ENCODE assay signal across 19 cellular contexts in the genomic region with DNA sequence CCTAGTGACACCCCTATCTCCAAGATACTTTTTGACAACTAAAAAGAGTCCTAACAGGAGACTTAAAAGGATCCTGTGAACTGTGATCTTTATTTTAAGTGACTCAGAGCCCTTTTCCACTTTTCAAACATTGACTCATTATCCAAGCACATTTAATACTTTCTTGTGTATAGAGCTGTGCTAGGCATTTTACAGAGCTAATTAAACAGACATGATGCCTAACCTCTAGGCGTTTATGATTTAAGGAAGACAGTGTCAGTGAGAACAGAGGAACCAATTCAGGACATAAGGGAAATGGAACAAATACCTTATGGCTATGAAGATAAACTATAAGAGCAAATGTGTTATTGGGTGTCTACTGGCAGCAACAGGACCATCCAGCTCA.
DNase-seq lines count a peak whose midpoint lies in the region; ATAC-seq and TF ChIP-seq lines count a peak whose summit lies in the region.
"Had no signal": no experiment of that assay in that cellular context is flagged by ENCODE, and none has a peak within 500 bp of the region (broad histone marks: within the 10 kb centered on the region; RNA-seq: fewer than 3 reads in every experiment).

No MANE protein-coding gene starts in this region.

- H3K4me3 ChIP-seq in GM23248: no peak overlapping the region
- H3K4me3 ChIP-seq in RWPE2 (ENCODE audit: severe bottlenecking): no peak overlapping the region
- H3K4me3 ChIP-seq: K562, SJSA1 had no signal

- peak; percentile 9 for DNase-seq in Caki2 (ENCODE audit: low read depth)
- DNase-seq in GM23248: peak; percentile 1
- no peak for DNase-seq in RWPE2 (ENCODE audit: low spot score)
- DNase-seq in foreskin keratinocyte: peak; percentile 18 to 37
- DNase-seq in SK-N-DZ (ENCODE audit: low spot score): no peak
- DNase-seq in activated CD4-positive, CD25-positive, alpha-beta regulatory T cell treated with anti-CD3 and anti-CD28 coated beads, Interleukin-2, amount 50 U/mL, for 72 hours: no peak
- DNase-seq: Caco-2; CD4-positive, alpha-beta T cell; GOT3; MV-4-11; NCI-H187; NCI-H2107; NCI-H2227 treated with DMSO at 0.1 percent for 48 hours; NCI-H524 had no signal

- H3K79me2 ChIP-seq in GM23248 (ENCODE audit: insufficient read depth): no peaks in the 10 kb centered on the region

- no peak overlapping the region for H3K4me2 ChIP-seq in GM23248 (ENCODE audit: unreplicated experiment)

- H3K36me3 ChIP-seq in GM23248 (ENCODE audit: low read depth): no peaks in the 10 kb centered on the region
- no peaks in the 10 kb centered on the region for H3K36me3 ChIP-seq in RWPE2 (ENCODE audit: low read depth)
- H3K36me3 ChIP-seq: SJSA1 had no signal

- 8 to 19% methylated on average over 1 of the region's 1 CpG for WGBS in GM23248 (ENCODE audit: low coverage in 1 of 2, low lambda C conversion rate in 2 of 2, missing lambda C conversion rate in 2 of 2), 2 experiments

- H3K27me3 ChIP-seq in GM23248 (replicated peaks; ENCODE audit: insufficient read depth) (no peaks in the 10 kb centered on the region; the same call in 1 of the 2 replicates), RWPE2 (ENCODE audit: insufficient read depth, poor library complexity, severe bottlenecking) (no peaks in the 10 kb centered on the region), foreskin keratinocyte (peaks cover 3% of the 10 kb centered on the region)
- H3K27me3 ChIP-seq: SJSA1 had no signal

- H3K9me2 ChIP-seq in GM23248 (ENCODE audit: insufficient read depth): no peaks in the 10 kb centered on the region

- no peak overlapping the region for H3K9ac ChIP-seq in GM23248

- no peak overlapping the region for H2AFZ ChIP-seq in GM23248

- no peaks in the 10 kb centered on the region for H3K4me1 ChIP-seq in GM23248 (ENCODE audit: insufficient read depth)
- H3K4me1 ChIP-seq in RWPE2 (ENCODE audit: insufficient read depth, poor library complexity, severe bottlenecking): no peaks in the 10 kb centered on the region
- no peaks in the 10 kb centered on the region for H3K4me1 ChIP-seq in foreskin keratinocyte
- H3K4me1 ChIP-seq: Caco-2, SJSA1 had no signal

- H3K9me3 ChIP-seq in GM23248 (ENCODE audit: low read depth) (no peaks in the 10 kb centered on the region), RWPE2 (ENCODE audit: severe bottlenecking) (no peaks in the 10 kb centered on the region)
- H3K9me3 ChIP-seq: Caco-2, SJSA1 had no signal

- no peaks in the 10 kb centered on the region for H3F3A ChIP-seq in GM23248 (ENCODE audit: insufficient read depth)

- in situ Hi-C loops in Caki2 (cut with HindIII; ENCODE audit: low pct_unique_long_range_greater_than_20kb, low sequenced_read_pairs): no loop called here
- in situ Hi-C loops in GM23248 (cut with MboI): no loop called here

- no peaks in the 10 kb centered on the region for H4K20me1 ChIP-seq in GM23248 (ENCODE audit: insufficient read depth)

- ATAC-seq in RWPE2 (ENCODE audit: low read depth) (peak; percentile 78), foreskin keratinocyte (peak; percentile 39), HG03565 (IDR thresholded peaks at IDR 0.05; ENCODE audit: unreplicated experiment) (no peak), GM18517 (IDR thresholded peaks at IDR 0.05; ENCODE audit: unreplicated experiment) (no peak)
- ATAC-seq: HCT116, K562 had no signal

- H3K27ac ChIP-seq in GM23248: no peak overlapping the region
- H3K27ac ChIP-seq in RWPE2 (ENCODE audit: poor library complexity, severe bottlenecking): no peak overlapping the region
- H3K27ac ChIP-seq in foreskin keratinocyte: no peak overlapping the region
- H3K27ac ChIP-seq: SJSA1 had no signal

- TF ChIP-seq CTCF in RWPE2 (IDR thresholded peaks at IDR 0.05; ENCODE audit: poor library complexity, severe bottlenecking): no peak
- TF ChIP-seq CTCF in foreskin keratinocyte (conservative IDR thresholded peaks at IDR 0.05): no peak

Comparison
In these comparisons a context has a peak if more than half of its experiments do, and no peak if none do; other contexts are left out.
1. DNase-seq: peak in Caki2 (single experiment), GM23248 (single experiment) and foreskin keratinocyte (2 of 2); none in RWPE2 (single experiment), SK-N-DZ (single experiment) and activated CD4-positive, CD25-positive, alpha-beta regulatory T cell treated with anti-CD3 and anti-CD28 coated beads, Interleukin-2, amount 50 U/mL, for 72 hours (single experiment).
2. ATAC-seq: peak in RWPE2 (single experiment) and foreskin keratinocyte (single experiment); none in HG03565 (single experiment) and GM18517 (single experiment).